Comparison of ENCODE assay signal across 8 cellular contexts in genomic region chr17:18960803-18961511, GRCh38. TPM values are rescaled to one million over a fixed set of nuclear protein-coding genes. Genes with fewer than 3 reads are reported as not detected.
A peak's percentile ranks its signal among the peaks of the same experiment; 100 is the strongest.
DNase-seq lines count a peak whose midpoint lies in the region; ATAC-seq and TF ChIP-seq lines count a peak whose summit lies in the region.

No MANE protein-coding gene starts in this region.

- no peak overlapping the region for H3K27ac Mint-ChIP-seq in activated T-cell treated with anti-CD3 and anti-CD28 coated beads, Interleukin-2, amount 50 U/mL, for 72 hours

- TF ChIP-seq POLR2A in thyroid gland (IDR thresholded peaks at IDR 0.05) = no peak

- no peaks in the 10 kb centered on the region for H3K9me3 ChIP-seq in neutrophil
- H3K9me3 ChIP-seq in thyroid gland = no peaks in the 10 kb centered on the region

- peak; percentile 68 for ATAC-seq in GM18868 (IDR thresholded peaks at IDR 0.05; ENCODE audit: unreplicated experiment)
- ATAC-seq in activated T-cell treated with anti-CD3 and anti-CD28 coated beads, Interleukin-2, amount 50 U/mL, for 72 hours (replicated peaks in 1 of 2) = peak; percentile 87 to 88

- peaks cover 0 to 7% of the 10 kb centered on the region in 2 experiments for H3K4me1 ChIP-seq in neutrophil (ENCODE audit: control insufficient read depth in 1 of 2, insufficient read depth in 1 of 2, low read depth in 1 of 2, low read length in 1 of 2)
- no peaks in the 10 kb centered on the region for H3K4me1 ChIP-seq in thyroid gland

- H3K27ac ChIP-seq in neutrophil (no peak overlapping the region), thyroid gland (no peak overlapping the region)

- intact Hi-C loops in thyroid gland (cut with DNase I) = loop anchor here (10.0 kb wide), 1 partner anchor 64 kb away; no protein-coding TSS in a partner anchor

- H3K36me3 Mint-ChIP-seq in activated T-cell treated with anti-CD3 and anti-CD28 coated beads, Interleukin-2, amount 50 U/mL, for 72 hours (ENCODE audit: insufficient read depth in 2 of 2) = no peaks in the 10 kb centered on the region

- WGBS in thyroid gland, 2 donors = 31 to 48% methylated on average over 6 to 11 of the region's 17 CpGs

- no peaks in the 10 kb centered on the region for H3K27me3 ChIP-seq in neutrophil
- H3K27me3 ChIP-seq in thyroid gland = no peaks in the 10 kb centered on the region

- H3K36me3 ChIP-seq in neutrophil (no peaks in the 10 kb centered on the region), thyroid gland (no peaks in the 10 kb centered on the region)

- H3K4me1 Mint-ChIP-seq in activated T-cell treated with anti-CD3 and anti-CD28 coated beads, Interleukin-2, amount 50 U/mL, for 72 hours (ENCODE audit: low read depth) = peaks cover 25% of the 10 kb centered on the region

- peak overlapping the region in 1 of 2 donors; percentile 13 for H3K4me3 Mint-ChIP-seq in activated T-cell treated with anti-CD3 and anti-CD28 coated beads, Interleukin-2, amount 50 U/mL, for 72 hours

- H3K4me3 ChIP-seq in fibroblast of the aortic adventitia (ENCODE audit: low read depth, low read length) = no peak overlapping the region
- no peak overlapping the region for H3K4me3 ChIP-seq in neutrophil (ENCODE audit: low read depth in 1 of 2, low read length in 1 of 2)
- H3K4me3 ChIP-seq in thyroid gland (replicated peaks in 1 of 3) = no peak overlapping the region

- peak; percentile 87 for DNase-seq in AG08396 (ENCODE audit: low spot score)
- peak; percentile 89 for DNase-seq in HK-2 (ENCODE audit: unreplicated experiment)
- DNase-seq in RPMI7951 (ENCODE audit: low read depth) = peak; percentile 54
- DNase-seq in activated T-cell treated with anti-CD3 and anti-CD28 coated beads, Interleukin-2, amount 50 U/mL, for 72 hours = peak; percentile 85 to 91
- DNase-seq in fibroblast of the aortic adventitia (ENCODE audit: low read depth) = peak; percentile 71
- peak; percentile 80 for DNase-seq in thyroid gland

- no peaks in the 10 kb centered on the region for H3K9me3 Mint-ChIP-seq in activated T-cell treated with anti-CD3 and anti-CD28 coated beads, Interleukin-2, amount 50 U/mL, for 72 hours

- H3K27me3 Mint-ChIP-seq in activated T-cell treated with anti-CD3 and anti-CD28 coated beads, Interleukin-2, amount 50 U/mL, for 72 hours (ENCODE audit: low read depth) = no peaks in the 10 kb centered on the region

- TF ChIP-seq CTCF in fibroblast of the aortic adventitia (IDR thresholded peaks at IDR 0.05; ENCODE audit: insufficient read depth, low read length) (peak; percentile 87), neutrophil (IDR thresholded peaks at IDR 0.05) (peak; percentile 77), thyroid gland (IDR thresholded peaks at IDR 0.05) (peak; percentile 83 to 93 (median 90))

RNA-seq across cellular contexts. Expression of gene SLC5A10, which starts 9.0 kb away (rescaled TPM):
- not detected in 2 replicates for total RNA-seq in RPMI7951 (2014; rRNA removed; shearing (Covaris generic))
- total RNA-seq in activated T-cell treated with anti-CD3 and anti-CD28 coated beads, Interleukin-2, amount 50 U/mL, for 72 hours = not detected
- total RNA-seq in fibroblast of the aortic adventitia (ENCODE audit: low replicate concordance) (not detected in 2 replicates), thyroid gland (not detected)

RNA-seq across cellular contexts. Expression of gene FAM83G, which starts 43.6 kb away (rescaled TPM):
- 2.9 and 5.0 TPM in 2 replicates for total RNA-seq in RPMI7951 (2014; rRNA removed; shearing (Covaris generic))
- total RNA-seq in activated T-cell treated with anti-CD3 and anti-CD28 coated beads, Interleukin-2, amount 50 U/mL, for 72 hours = 10 to 100 TPM; 10.9 to 11.3 TPM
- total RNA-seq in fibroblast of the aortic adventitia (ENCODE audit: low replicate concordance) (4.4 and 9.5 TPM in 2 replicates), thyroid gland (10 to 100 TPM; 11.9 to 21.3 (median 13.9) TPM)
